Comparison of ENCODE assay signal across 2 cellular contexts in genomic region chr2:240450532-240451107, GRCh38.
TF ChIP-seq lines count a peak whose summit lies in the region.

No MANE protein-coding gene starts in this region.

TF ChIP-seq in HepG2, 621 proteins besides CTCF, POLR2A, EP300 and RAD21:
- TF ChIP-seq ZNF770 (CRISPR knock-in tag; IDR thresholded peaks at IDR 0.05), result 0 out of 2 replicates have a peak, but pooled peaks have one; percentile 21
- no peak for TF ChIP-seq LBX2 (CRISPR knock-in tag; IDR thresholded peaks at IDR 0.05; ENCODE audit: borderline replicate concordance)
TF ChIP-seq in HepG2: peak in this region for 1.

TF ChIP-seq in GM23338, 12 proteins besides CTCF, POLR2A, EP300 and RAD21:
- no peak for TF ChIP-seq CREB1 (CRISPR knock-in tag; IDR thresholded peaks at IDR 0.05; ENCODE audit: low read depth)
- no peak for TF ChIP-seq EZH2 (IDR thresholded peaks at IDR 0.05; ENCODE audit: low read depth, unreplicated experiment)
- TF ChIP-seq STAT1 (IDR thresholded peaks at IDR 0.05; ENCODE audit: unreplicated experiment), result no peak
- no peak for TF ChIP-seq ZNF331 (CRISPR knock-in tag; IDR thresholded peaks at IDR 0.05; ENCODE audit: low read depth)
- no peak for TF ChIP-seq NANOG (IDR thresholded peaks at IDR 0.05; ENCODE audit: borderline replicate concordance)
- TF ChIP-seq ZNF462 (CRISPR knock-in tag; IDR thresholded peaks at IDR 0.05), result no peak
- no peak for TF ChIP-seq REST (IDR thresholded peaks at IDR 0.05; ENCODE audit: unreplicated experiment)
- TF ChIP-seq ETS1 (IDR thresholded peaks at IDR 0.05), result no peak
- TF ChIP-seq ZNF114 (CRISPR knock-in tag; IDR thresholded peaks at IDR 0.05), result no peak
- TF ChIP-seq JUNB (IDR thresholded peaks at IDR 0.05; ENCODE audit: unreplicated experiment), result no peak
- TF ChIP-seq POLR2AphosphoS5 (IDR thresholded peaks at IDR 0.05; ENCODE audit: low read depth), result no peak
- no peak for TF ChIP-seq EZH2phosphoT487 (IDR thresholded peaks at IDR 0.05; ENCODE audit: unreplicated experiment)
TF ChIP-seq in GM23338: peak in this region for 0.
